In genomic region chr1:168474322-168474721, GRCh38 we compare ENCODE assay signal across 8 cellular contexts.
"Had no signal": no experiment of that assay in that cellular context is flagged by ENCODE, and none has a peak within 500 bp of the region (broad histone marks: within the 10 kb centered on the region; RNA-seq: fewer than 3 reads in every experiment).

No MANE protein-coding gene starts in this region.

- H3K4me2 ChIP-seq: GM23338 had no signal

- H3K4me3 Mint-ChIP-seq: GM23338, HFFc6, IgD-negative memory B cell had no signal

- H3K4me3 ChIP-seq: GM23338, HAP-1 had no signal

- FAIRE-seq: HTR-8/SVneo had no signal

- H3K36me3 ChIP-seq: HAP-1 had no signal

- H3K4me1 Mint-ChIP-seq: GM23338, IgD-negative memory B cell had no signal

- H2AFZ ChIP-seq: GM23338 had no signal

- H3K27ac Mint-ChIP-seq: GM23338, HFFc6 had no signal

- ATAC-seq: GM23338, HCT116 had no signal

- H3K9me3 Mint-ChIP-seq: HFFc6 had no signal

- H3K9me3 ChIP-seq: HAP-1 had no signal

- DNase-seq: H7, HFFc6, KG1 had no signal

- H3K27me3 Mint-ChIP-seq: IgD-negative memory B cell had no signal
